In genomic region chr10:6240254-6240653, GRCh38 we compare ENCODE assay signal across 27 cellular contexts. TPM values are rescaled to one million over a fixed set of nuclear protein-coding genes. Genes with fewer than 3 reads are reported as not detected.
DNase-seq lines count a peak whose midpoint lies in the region; ATAC-seq and TF ChIP-seq lines count a peak whose summit lies in the region.
"Had no signal": no experiment of that assay in that cellular context is flagged by ENCODE, and none has a peak within 500 bp of the region (broad histone marks: within the 10 kb centered on the region; RNA-seq: fewer than 3 reads in every experiment).

No MANE protein-coding gene starts in this region.

- DNase-seq in activated effector memory CD4-positive, alpha-beta T cell treated with anti-CD3 and anti-CD28 coated beads, Interleukin-2, amount 50 U/mL, for 16 hours, result peak; percentile 34
- no peak for DNase-seq in activated effector memory CD4-positive, alpha-beta T cell treated with Interleukin-2 at 50 U/mL for 16 hours
- no peak for DNase-seq in RWPE2 (ENCODE audit: low spot score)
- DNase-seq in mesenchymal stem cell, result no peak
- peak; percentile 21 for DNase-seq in stomach
- no peak for DNase-seq in NCI-H1436 treated with DMSO at 0.1 percent for 48 hours (lab: John Stamatoyannopoulos, UW)
- DNase-seq: ACHN; CD4-positive, alpha-beta T cell; COR-L47; DMS 273 treated with DMSO at 0.1 percent for 48 hours; DMS79 treated with DMSO at 0.1 percent for 48 hours; H7; KBM-7; MM.1S; NCI-H1048; NCI-H1417 treated with DMSO at 0.1 percent for 48 hours; NCI-H1930; NCI-H2227 treated with DMSO at 0.1 percent for 48 hours; NCI-H510A; NCI-H748 treated with DMSO at 0.1 percent for 48 hours; PC-9; RPMI8226; SIG-M5 had no signal

- H3K4me3 ChIP-seq in RWPE2 (ENCODE audit: severe bottlenecking) (no peak overlapping the region), mesenchymal stem cell (ENCODE audit: insufficient read depth in 1 of 2, low read depth in 1 of 2, low read length in 2 of 2) (no peak overlapping the region), stomach (no peak overlapping the region)
- H3K4me3 ChIP-seq: BLaER1, PC-9 had no signal

- no peak overlapping the region for H2AFZ ChIP-seq in mesenchymal stem cell (ENCODE audit: low read depth, low read length)
- H2AFZ ChIP-seq: PC-9 had no signal

- H3K36me3 ChIP-seq in RWPE2 (ENCODE audit: low read depth) (peaks cover 2% of the 10 kb centered on the region), mesenchymal stem cell (ENCODE audit: control insufficient read depth in 1 of 2, insufficient read depth in 2 of 2, low read depth in 1 of 2, low read length in 2 of 2) (peaks cover 10 to 16% of the 10 kb centered on the region in 2 experiments), stomach (peaks cover 3 to 27% (median 22%) of the 10 kb centered on the region in 4 donors)

- TF ChIP-seq EP300 in stomach (IDR thresholded peaks at IDR 0.05), result no peak

- no peak overlapping the region for H3K9ac ChIP-seq in mesenchymal stem cell (ENCODE audit: low read length)
- H3K9ac ChIP-seq: BLaER1 had no signal

- no peak for TF ChIP-seq CTCF in RWPE2 (IDR thresholded peaks at IDR 0.05; ENCODE audit: poor library complexity, severe bottlenecking)
- no peak for TF ChIP-seq CTCF in stomach (IDR thresholded peaks at IDR 0.05)

- H4K91ac ChIP-seq in mesenchymal stem cell (ENCODE audit: low read length), result peak overlapping the region; percentile 45

- peaks cover 8% of the 10 kb centered on the region for H3K79me1 ChIP-seq in mesenchymal stem cell (replicated peaks; ENCODE audit: low read length, poor library complexity, severe bottlenecking)

- H3K4me1 ChIP-seq in RWPE2 (ENCODE audit: insufficient read depth, poor library complexity, severe bottlenecking), result peaks cover 3% of the 10 kb centered on the region
- peaks cover 3% of the 10 kb centered on the region for H3K4me1 ChIP-seq in mesenchymal stem cell (ENCODE audit: control insufficient read depth, insufficient read depth, low read depth, low read length)
- peaks cover 0 to 21% (median 2%) of the 10 kb centered on the region in 4 donors for H3K4me1 ChIP-seq in stomach

- TF ChIP-seq POLR2A in stomach (IDR thresholded peaks at IDR 0.05), result no peak

- H3K18ac ChIP-seq in mesenchymal stem cell (ENCODE audit: low read depth in 1 of 2, low read length in 2 of 2), result peak overlapping the region; percentile 31 to 65

- no peak overlapping the region for H3K23ac ChIP-seq in mesenchymal stem cell (ENCODE audit: low read length in 2 of 2)

- H4K8ac ChIP-seq in mesenchymal stem cell (ENCODE audit: low read length), result no peak overlapping the region

- intact Hi-C loops in stomach (cut with DNase I; ENCODE audit: low total_unique reads), result no loop called here

- H3K9me3 ChIP-seq in RWPE2 (ENCODE audit: severe bottlenecking), result no peaks in the 10 kb centered on the region
- H3K9me3 ChIP-seq in mesenchymal stem cell (ENCODE audit: control insufficient read depth, low read length), result no peaks in the 10 kb centered on the region
- H3K9me3 ChIP-seq in stomach, result no peaks in the 10 kb centered on the region
- H3K9me3 ChIP-seq: BLaER1 had no signal

- peak overlapping the region in 1 of 2 experiments; percentile 43 for H3K4ac ChIP-seq in mesenchymal stem cell (ENCODE audit: low read depth in 1 of 2, low read length in 2 of 2)

- no peak overlapping the region for H3K14ac ChIP-seq in mesenchymal stem cell (ENCODE audit: low read length in 2 of 2)

- peak overlapping the region; percentile 65 for H2BK15ac ChIP-seq in mesenchymal stem cell (ENCODE audit: low read depth, poor library complexity, severe bottlenecking)

- H3K4me2 ChIP-seq in mesenchymal stem cell (ENCODE audit: low read length, poor library complexity, severe bottlenecking), result no peak overlapping the region
- H3K4me2 ChIP-seq: BLaER1 had no signal

- H2BK12ac ChIP-seq in mesenchymal stem cell (ENCODE audit: low read length in 2 of 2), result peak overlapping the region; percentile 57 to 94

- H2AK5ac ChIP-seq in mesenchymal stem cell (ENCODE audit: low read length, severe bottlenecking), result peak overlapping the region; percentile 59

- no peak overlapping the region for H2BK5ac ChIP-seq in mesenchymal stem cell (ENCODE audit: low read depth, low read length, poor library complexity, severe bottlenecking)

- WGBS in mesenchymal stem cell, result 89% methylated on average over 13 of the region's 16 CpGs
- 94 to 97% (median 96%) methylated on average over 16 of the region's 16 CpGs for WGBS in stomach, 5 donors

- H2BK120ac ChIP-seq in mesenchymal stem cell (ENCODE audit: low read depth, low read length), result no peak overlapping the region

- H3K27me3 ChIP-seq in RWPE2 (ENCODE audit: insufficient read depth, poor library complexity, severe bottlenecking), result no peaks in the 10 kb centered on the region
- no peaks in the 10 kb centered on the region for H3K27me3 ChIP-seq in mesenchymal stem cell (ENCODE audit: control insufficient read depth in 1 of 2, insufficient read depth in 1 of 2, low read length in 2 of 2)
- H3K27me3 ChIP-seq in stomach, result no peaks in the 10 kb centered on the region
- H3K27me3 ChIP-seq: BLaER1 had no signal

- ATAC-seq in RWPE2 (ENCODE audit: low read depth) (no peak), HG03571 (IDR thresholded peaks at IDR 0.05; ENCODE audit: unreplicated experiment) (no peak)
- ATAC-seq: HepG2 had no signal

- H3K27ac ChIP-seq in RWPE2 (ENCODE audit: poor library complexity, severe bottlenecking) (peak overlapping the region; percentile 69), mesenchymal stem cell (ENCODE audit: low read length, poor library complexity, severe bottlenecking) (no peak overlapping the region), stomach (peak overlapping the region in 1 of 5 donors; percentile 59)
- H3K27ac ChIP-seq: BLaER1, HL-60 had no signal

RNA-seq across cellular contexts. Expression of gene PFKFB3, which starts 37.5 kb away (rescaled TPM):
- polyA plus RNA-seq in mesenchymal stem cell (2013, experiment 1 of 2), result 14.6 TPM
- 15.8 TPM for polyA plus RNA-seq in mesenchymal stem cell (2013, experiment 2 of 2)
- total RNA-seq in stomach, result 100 to 1,000 TPM in 1 of 5 donors, 10 to 100 TPM in 4; 18.0 to 199 (median 41.5) TPM
- 10 to 100 TPM; 17.7 to 48.3 (median 26.6) TPM for polyA plus RNA-seq in stomach

Comparison
In these comparisons a context has a peak if more than half of its experiments do, and no peak if none do; other contexts are left out.
1. DNase-seq: peak in activated effector memory CD4-positive, alpha-beta T cell treated with anti-CD3 and anti-CD28 coated beads, Interleukin-2, amount 50 U/mL, for 16 hours (single experiment) and stomach (single experiment); none in activated effector memory CD4-positive, alpha-beta T cell treated with Interleukin-2 at 50 U/mL for 16 hours (single experiment), RWPE2 (single experiment), mesenchymal stem cell (single experiment) and NCI-H1436 treated with DMSO at 0.1 percent for 48 hours (single experiment).